16 cellular contexts compared by ENCODE assay signal in the genomic region with DNA sequence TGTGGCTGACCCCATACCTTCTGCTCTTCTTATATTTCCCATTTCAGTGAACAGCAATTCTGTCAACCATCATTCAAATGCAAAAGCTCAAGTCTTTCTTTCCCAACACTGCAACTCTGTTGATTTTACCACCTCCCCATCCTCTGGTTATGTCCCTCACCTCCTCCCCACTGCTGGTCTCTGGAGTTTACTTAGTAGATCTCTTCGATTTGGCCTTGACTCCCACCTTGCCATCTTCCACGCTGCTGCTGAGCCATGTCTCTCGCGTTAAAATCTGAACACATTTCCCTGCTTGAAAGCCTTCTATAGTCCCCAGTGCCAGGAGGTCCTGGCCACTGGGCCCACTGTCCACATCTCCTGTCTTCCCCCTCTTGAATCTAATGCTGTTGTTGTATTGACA.
DNase-seq lines count a peak whose midpoint lies in the region; ATAC-seq, FAIRE-seq and TF ChIP-seq lines count a peak whose summit lies in the region.
"Had no signal": no experiment of that assay in that cellular context is flagged by ENCODE, and none has a peak within 500 bp of the region (broad histone marks: within the 10 kb centered on the region; RNA-seq: fewer than 3 reads in every experiment).

No MANE protein-coding gene starts in this region.

- no peaks in the 10 kb centered on the region for H3K27me3 Mint-ChIP-seq in activated naive CD8-positive, alpha-beta T cell treated with anti-CD3 and anti-CD28 coated beads, Interleukin-2, amount 50 U/mL, for 24 hours
- H3K27me3 Mint-ChIP-seq in stimulated activated memory B cell treated with anti-CD40 and anti-IgM and Interleukin-4, amounts not matched to agents 10 μg/mL and 1 μg/mL and 100 μg/mL, for 72 hours, result no peaks in the 10 kb centered on the region
- H3K27me3 Mint-ChIP-seq: IgD-negative memory B cell had no signal

- H3K9me3 Mint-ChIP-seq in activated naive CD4-positive, alpha-beta T cell treated with anti-CD3 and anti-CD28 coated beads, Interleukin-2, amount 50 U/mL, for 72 hours, result peaks cover 16 to 28% of the 10 kb centered on the region in 2 donors
- H3K9me3 Mint-ChIP-seq in activated naive CD8-positive, alpha-beta T cell treated with anti-CD3 and anti-CD28 coated beads, Interleukin-2, amount 50 U/mL, for 24 hours, result peaks cover 13% of the 10 kb centered on the region
- H3K9me3 Mint-ChIP-seq in stimulated activated memory B cell treated with anti-CD40 and anti-IgM and Interleukin-4, amounts not matched to agents 10 μg/mL and 1 μg/mL and 100 μg/mL, for 72 hours, result peaks cover 3% of the 10 kb centered on the region

- DNase-seq in activated naive CD4-positive, alpha-beta T cell treated with anti-CD3 and anti-CD28 coated beads, Interleukin-2, amount 50 U/mL, for 72 hours (ENCODE audit: low spot score in 2 of 2), result no peak
- no peak for DNase-seq in activated naive CD4-positive, alpha-beta T cell treated with anti-CD3 and anti-CD28 coated beads, Interleukin-2, amount 50 U/mL, for 16 hours
- no peak for DNase-seq in GM12891 (ENCODE audit: insufficient read length, low spot score)
- DNase-seq in activated naive CD8-positive, alpha-beta T cell treated with anti-CD3 and anti-CD28 coated beads, Interleukin-2, amount 50 U/mL, for 24 hours, result no peak
- DNase-seq in NCI-H1048 (lab: John Stamatoyannopoulos, UW), result no peak
- DNase-seq in AG08395 (ENCODE audit: low spot score), result no peak
- DNase-seq: ACHN, GF-D8, GM23248, HCEC 1CT, NCI-H1436, NCI-H2081, NCI-H774 had no signal

- H3K36me3 Mint-ChIP-seq in activated naive CD4-positive, alpha-beta T cell treated with anti-CD3 and anti-CD28 coated beads, Interleukin-2, amount 50 U/mL, for 72 hours, result peaks cover 23 to 36% of the 10 kb centered on the region in 2 donors
- peaks cover 15% of the 10 kb centered on the region for H3K36me3 Mint-ChIP-seq in activated naive CD8-positive, alpha-beta T cell treated with anti-CD3 and anti-CD28 coated beads, Interleukin-2, amount 50 U/mL, for 24 hours (ENCODE audit: low read depth)
- H3K36me3 Mint-ChIP-seq in stimulated activated memory B cell treated with anti-CD40 and anti-IgM and Interleukin-4, amounts not matched to agents 10 μg/mL and 1 μg/mL and 100 μg/mL, for 72 hours, result peaks cover 30% of the 10 kb centered on the region

- no peak overlapping the region for H3K4me3 Mint-ChIP-seq in activated naive CD8-positive, alpha-beta T cell treated with anti-CD3 and anti-CD28 coated beads, Interleukin-2, amount 50 U/mL, for 24 hours
- no peak overlapping the region for H3K4me3 Mint-ChIP-seq in stimulated activated memory B cell treated with anti-CD40 and anti-IgM and Interleukin-4, amounts not matched to agents 10 μg/mL and 1 μg/mL and 100 μg/mL, for 72 hours

- no peak for ATAC-seq in activated naive CD4-positive, alpha-beta T cell treated with anti-CD3 and anti-CD28 coated beads, Interleukin-2, amount 50 U/mL, for 72 hours
- no peak for ATAC-seq in activated naive CD8-positive, alpha-beta T cell treated with anti-CD3 and anti-CD28 coated beads, Interleukin-2, amount 50 U/mL, for 24 hours
- no peak for ATAC-seq in stimulated activated memory B cell treated with anti-CD40 and anti-IgM and Interleukin-4, amounts not matched to agents 10 μg/mL and 1 μg/mL and 100 μg/mL, for 72 hours
- ATAC-seq in HG03432 (IDR thresholded peaks at IDR 0.05; ENCODE audit: unreplicated experiment), result no peak

- peak overlapping the region; percentile 45 to 74 for H3K27ac Mint-ChIP-seq in activated naive CD4-positive, alpha-beta T cell treated with anti-CD3 and anti-CD28 coated beads, Interleukin-2, amount 50 U/mL, for 72 hours
- peak overlapping the region; percentile 20 for H3K27ac Mint-ChIP-seq in activated naive CD8-positive, alpha-beta T cell treated with anti-CD3 and anti-CD28 coated beads, Interleukin-2, amount 50 U/mL, for 24 hours
- H3K27ac Mint-ChIP-seq in stimulated activated memory B cell treated with anti-CD40 and anti-IgM and Interleukin-4, amounts not matched to agents 10 μg/mL and 1 μg/mL and 100 μg/mL, for 72 hours, result peak overlapping the region; percentile 84

- no peak for TF ChIP-seq POLR2A in GM12891 (IDR thresholded peaks at IDR 0.05; ENCODE audit: low read depth, low read length)

- peak; percentile 57 for FAIRE-seq in GM12891 (lab: Jason Lieb, UNC)

- peaks cover 80% of the 10 kb centered on the region for H3K4me1 Mint-ChIP-seq in activated naive CD8-positive, alpha-beta T cell treated with anti-CD3 and anti-CD28 coated beads, Interleukin-2, amount 50 U/mL, for 24 hours
- peaks cover 63% of the 10 kb centered on the region for H3K4me1 Mint-ChIP-seq in stimulated activated memory B cell treated with anti-CD40 and anti-IgM and Interleukin-4, amounts not matched to agents 10 μg/mL and 1 μg/mL and 100 μg/mL, for 72 hours

TF ChIP-seq in GM12891, 5 proteins besides CTCF, POLR2A, EP300 and RAD21:
- TF ChIP-seq POU2F2 (IDR thresholded peaks at IDR 0.05; ENCODE audit: low read depth, low read length) (no peak), SPI1 (IDR thresholded peaks at IDR 0.05; ENCODE audit: low read depth, low read length) (no peak), POLR2AphosphoS5 (IDR thresholded peaks at IDR 0.05; ENCODE audit: low read depth, low read length) (no peak), PAX5 (IDR thresholded peaks at IDR 0.05; ENCODE audit: insufficient read depth, low read length, severe bottlenecking) (no peak), TAF1 (IDR thresholded peaks at IDR 0.05; ENCODE audit: low read depth, low read length) (no peak)

Comparison
In these comparisons a context has a peak if more than half of its experiments do, and no peak if none do; other contexts are left out.
1. H3K27ac Mint-ChIP-seq: peak in every context shown above with its lines; median percentile 84 in stimulated activated memory B cell treated with anti-CD40 and anti-IgM and Interleukin-4, amounts not matched to agents 10 μg/mL and 1 μg/mL and 100 μg/mL, for 72 hours; 60 in activated naive CD4-positive, alpha-beta T cell treated with anti-CD3 and anti-CD28 coated beads, Interleukin-2, amount 50 U/mL, for 72 hours; 20 in activated naive CD8-positive, alpha-beta T cell treated with anti-CD3 and anti-CD28 coated beads, Interleukin-2, amount 50 U/mL, for 24 hours.